Comparison of ENCODE assay signal across 26 cellular contexts in genomic region chrX:115900425-115900824, GRCh38.
"Had no signal": no experiment of that assay in that cellular context is flagged by ENCODE, and none has a peak within 500 bp of the region (broad histone marks: within the 10 kb centered on the region; RNA-seq: fewer than 3 reads in every experiment).

No MANE protein-coding gene starts in this region.

- H3K27ac Mint-ChIP-seq: mesothelial cell of epicardium; naive thymus-derived CD4-positive, alpha-beta T cell; natural killer cell treated with Interleukin-12 subunit alpha and Interleukin-12 subunit beta and Interleukin-15 and Interleukin-18, amount 100 ng/mL, for 72 hours; progenitor cell of endocrine pancreas; stimulated activated naive B cell treated with anti-CD40 and anti-IgM and Interleukin-4, amounts not matched to agents 10 μg/mL and 1 μg/mL and 100 μg/mL, for 72 hours had no signal

- H3K27ac ChIP-seq: left lung, lower lobe of right lung, parathyroid adenoma, right atrium auricular region, right lobe of liver, stomach, testis, thyroid gland, transverse colon, upper lobe of right lung had no signal

- H3K36me3 Mint-ChIP-seq: naive thymus-derived CD4-positive, alpha-beta T cell; natural killer cell treated with Interleukin-12 subunit alpha and Interleukin-12 subunit beta and Interleukin-15 and Interleukin-18, amount 100 ng/mL, for 72 hours; stimulated activated naive B cell treated with anti-CD40 and anti-IgM and Interleukin-4, amounts not matched to agents 10 μg/mL and 1 μg/mL and 100 μg/mL, for 72 hours had no signal

- H3K9me3 ChIP-seq: left lung, lower lobe of right lung, right atrium auricular region, right lobe of liver, testis, thyroid gland, transverse colon, upper lobe of right lung had no signal

- H3K79me2 ChIP-seq: parathyroid adenoma had no signal

- H3K4me3 ChIP-seq: left lung, lower lobe of right lung, right atrium auricular region, right lobe of liver, smooth muscle cell, stomach, testis, thyroid gland, transverse colon, upper lobe of right lung had no signal

- H3K36me3 ChIP-seq: left lung, lower lobe of right lung, right atrium auricular region, right lobe of liver, stomach, thyroid gland, transverse colon, upper lobe of right lung had no signal

- FAIRE-seq: islet of Langerhans, kidney, urothelium cell line had no signal

- H3K4me1 ChIP-seq: left lung, lower lobe of right lung, parathyroid adenoma, right atrium auricular region, right lobe of liver, testis, thyroid gland, transverse colon, upper lobe of right lung had no signal

- H3K9me3 Mint-ChIP-seq: natural killer cell treated with Interleukin-12 subunit alpha and Interleukin-12 subunit beta and Interleukin-15 and Interleukin-18, amount 100 ng/mL, for 72 hours had no signal

- H3K27me3 ChIP-seq: left lung, right atrium auricular region, right lobe of liver, stomach, testis, thyroid gland, transverse colon, upper lobe of right lung had no signal

- H3K4me1 Mint-ChIP-seq: mesothelial cell of epicardium had no signal

- H3K27me3 Mint-ChIP-seq: naive thymus-derived CD4-positive, alpha-beta T cell; natural killer cell treated with Interleukin-12 subunit alpha and Interleukin-12 subunit beta and Interleukin-15 and Interleukin-18, amount 100 ng/mL, for 72 hours; progenitor cell of endocrine pancreas had no signal

- DNase-seq: hippocampal formation; kidney; left colon; left lung; lower lobe of right lung; mammary epithelial cell; mesendoderm; naive thymus-derived CD4-positive, alpha-beta T cell; right lobe of liver; stimulated activated CD4-positive, alpha-beta T cell treated with anti-CD3 and anti-CD28 coated beads, Interleukin-1b, Interleukin-23, amount 100 ng/mL, for 48 hours; stimulated activated CD4-positive, alpha-beta T cell treated with anti-CD3 and anti-CD28 coated beads, Interleukin-4, amount 100 ng/mL, for 1 hour; stimulated activated naive B cell treated with anti-CD40 and anti-IgM and Interleukin-4, amounts not matched to agents 10 μg/mL and 1 μg/mL and 100 μg/mL, for 72 hours; stimulated activated naive CD8-positive, alpha-beta T cell treated with anti-CD3 and anti-CD28 coated beads, Interleukin-15, Interleukin-2, amounts not matched to agents 100 U/mL and 50 U/mL, for 24 hours; stomach; testis; thyroid gland; transverse colon; upper lobe of right lung had no signal

- H3K4me3 Mint-ChIP-seq: mesothelial cell of epicardium; natural killer cell treated with Interleukin-12 subunit alpha and Interleukin-12 subunit beta and Interleukin-15 and Interleukin-18, amount 100 ng/mL, for 72 hours; stimulated activated naive B cell treated with anti-CD40 and anti-IgM and Interleukin-4, amounts not matched to agents 10 μg/mL and 1 μg/mL and 100 μg/mL, for 72 hours had no signal

- H2AFZ ChIP-seq: parathyroid adenoma had no signal

- H3K4me2 ChIP-seq: smooth muscle cell had no signal
